1 cellular context compared by ENCODE assay signal in genomic region chr2:130837175-130837810, GRCh38.
TF ChIP-seq lines count a peak whose summit lies in the region.

No MANE protein-coding gene starts in this region.

TF ChIP-seq in WTC11, 78 proteins besides CTCF, POLR2A, EP300 and RAD21 (continued from another document):
- no peak for TF ChIP-seq FOXP4 (CRISPR knock-in tag; IDR thresholded peaks at IDR 0.05)
- TF ChIP-seq PRDM15 (CRISPR knock-in tag; IDR thresholded peaks at IDR 0.05), result no peak
- TF ChIP-seq HMGXB4 (CRISPR knock-in tag; IDR thresholded peaks at IDR 0.05), result 0 out of 2 replicates have a peak, but pooled peaks have one; percentile 37
- no peak for TF ChIP-seq CREM (CRISPR knock-in tag; IDR thresholded peaks at IDR 0.05)
- no peak for TF ChIP-seq E2F1 (CRISPR knock-in tag; IDR thresholded peaks at IDR 0.05)
- no peak for TF ChIP-seq NFATC4 (CRISPR knock-in tag; IDR thresholded peaks at IDR 0.05)
- no peak for TF ChIP-seq SMAD3 (CRISPR knock-in tag; IDR thresholded peaks at IDR 0.05; ENCODE audit: borderline replicate concordance)
- TF ChIP-seq TEAD1 (CRISPR knock-in tag; IDR thresholded peaks at IDR 0.05), result no peak
- TF ChIP-seq KAT7 (CRISPR knock-in tag; IDR thresholded peaks at IDR 0.05; ENCODE audit: borderline replicate concordance), result no peak
- no peak for TF ChIP-seq ATF1 (CRISPR knock-in tag; IDR thresholded peaks at IDR 0.05)
- TF ChIP-seq E2F4 (CRISPR knock-in tag; IDR thresholded peaks at IDR 0.05; ENCODE audit: borderline replicate concordance, low read depth), result no peak
- no peak for TF ChIP-seq ZNF671 (CRISPR knock-in tag; IDR thresholded peaks at IDR 0.05)
